ENCODE assay signal across 19 cellular contexts in genomic region chr10:131831561-131831960, GRCh38.
A peak's percentile ranks its signal among the peaks of the same experiment; 100 is the strongest.
DNase-seq lines count a peak whose midpoint lies in the region; ATAC-seq, FAIRE-seq and TF ChIP-seq lines count a peak whose summit lies in the region.
"Had no signal": no experiment of that assay in that cellular context is flagged by ENCODE, and none has a peak within 500 bp of the region (broad histone marks: within the 10 kb centered on the region; RNA-seq: fewer than 3 reads in every experiment).

No MANE protein-coding gene starts in this region.

- H2AFZ ChIP-seq in H1 (ENCODE audit: low read length) (no peak overlapping the region), osteoblast (ENCODE audit: low read length) (no peak overlapping the region)

- H3K23me2 ChIP-seq in H1 (ENCODE audit: low read depth, low read length), result no peaks in the 10 kb centered on the region

- H2BK20ac ChIP-seq in H1 (ENCODE audit: low read length), result no peak overlapping the region

- no peak overlapping the region for H4K5ac ChIP-seq in H1 (ENCODE audit: insufficient read length, low read depth, low read length)

- FAIRE-seq in H1 (lab: Jason Lieb, UNC), result no peak
- FAIRE-seq: A549, HTR-8/SVneo had no signal

- H3K4me3 ChIP-seq in right atrium auricular region (no peak overlapping the region), H1 (ENCODE audit: extremely low read depth in 1 of 4, insufficient read depth in 2 of 4, low read depth in 3 of 4, low read length in 4 of 4) (no peak overlapping the region), osteoblast (ENCODE audit: insufficient read depth, low read length) (no peak overlapping the region), upper lobe of right lung (no peak overlapping the region)
- H3K4me3 ChIP-seq: A549, HAP-1 had no signal

- H3K23ac ChIP-seq in H1 (ENCODE audit: insufficient read length), result no peak overlapping the region

- H2BK12ac ChIP-seq in H1 (ENCODE audit: low read depth, low read length), result no peak overlapping the region

- H3K9ac ChIP-seq in H1 (replicated peaks in 1 of 4; ENCODE audit: extremely low read depth in 1 of 4, low read depth in 3 of 4, low read length in 3 of 4), result no peak overlapping the region
- H3K9ac ChIP-seq: SK-N-SH had no signal

- no peak overlapping the region for H3K4ac ChIP-seq in H1 (replicated peaks; ENCODE audit: insufficient read length, low read depth, low read length)

- H3K4me1 ChIP-seq in right atrium auricular region (no peaks in the 10 kb centered on the region), H1 (replicated peaks in 1 of 4; ENCODE audit: control insufficient read depth in 3 of 4, insufficient read depth in 4 of 4, low read length in 3 of 4) (no peaks in the 10 kb centered on the region; a peak in 1 of 7 replicates), osteoblast (ENCODE audit: insufficient read depth, low read length) (no peaks in the 10 kb centered on the region), upper lobe of right lung (no peaks in the 10 kb centered on the region)
- H3K4me1 ChIP-seq: A549, HAP-1 had no signal

- no peak overlapping the region for H2AK5ac ChIP-seq in H1 (ENCODE audit: low read depth, low read length)

- peaks cover 0 to 19% of the 10 kb centered on the region in 2 donors for H3K9me3 ChIP-seq in right atrium auricular region
- no peaks in the 10 kb centered on the region for H3K9me3 ChIP-seq in H1 (ENCODE audit: insufficient read depth in 2 of 2, low read depth in 1 of 2, low read length in 1 of 2)
- no peaks in the 10 kb centered on the region for H3K9me3 ChIP-seq in osteoblast (ENCODE audit: low read depth, low read length)
- H3K9me3 ChIP-seq in upper lobe of right lung, result no peaks in the 10 kb centered on the region
- H3K9me3 ChIP-seq: HAP-1, SK-N-SH had no signal

- H3K56ac ChIP-seq in H1 (replicated peaks; ENCODE audit: insufficient read length, low read depth, low read length), result no peak overlapping the region

- H4K91ac ChIP-seq in H1 (replicated peaks; ENCODE audit: insufficient read length, low read length), result no peak overlapping the region

- H3K27ac ChIP-seq in right atrium auricular region (no peak overlapping the region), H1 (ENCODE audit: low read depth, low read length) (no peak overlapping the region), osteoblast (ENCODE audit: low read depth, low read length) (no peak overlapping the region), upper lobe of right lung (no peak overlapping the region)
- H3K27ac ChIP-seq: A549, C4-2B, HL-60 had no signal

- TF ChIP-seq CTCF in right atrium auricular region (IDR thresholded peaks at IDR 0.05) (no peak), H1 (IDR thresholded peaks at IDR 0.05; ENCODE audit: control extremely low read depth in 1 of 3, insufficient read depth in 1 of 3, low read depth in 1 of 3, low read length in 3 of 3) (no peak), osteoblast (IDR thresholded peaks at IDR 0.05; ENCODE audit: extremely low read depth, low read depth, low read length) (no peak), upper lobe of right lung (IDR thresholded peaks at IDR 0.05) (no peak)

- TF ChIP-seq POLR2A in H1 (IDR thresholded peaks at IDR 0.05; ENCODE audit: control extremely low read depth in 1 of 2, low read depth in 2 of 2, low read length in 2 of 2), result no peak

- H3K36me3 ChIP-seq in right atrium auricular region, result no peaks in the 10 kb centered on the region
- H3K36me3 ChIP-seq in H1 (ENCODE audit: control insufficient read depth in 2 of 4, insufficient read depth in 4 of 4, low read length in 3 of 4), result no peaks in the 10 kb centered on the region
- H3K36me3 ChIP-seq in osteoblast (ENCODE audit: insufficient read depth, low read length), result no peaks in the 10 kb centered on the region
- H3K36me3 ChIP-seq in upper lobe of right lung, result no peaks in the 10 kb centered on the region
- H3K36me3 ChIP-seq: HAP-1 had no signal

- no peaks in the 10 kb centered on the region for H3K79me1 ChIP-seq in H1 (ENCODE audit: low read depth, low read length)

- no peak overlapping the region for H3K18ac ChIP-seq in H1 (ENCODE audit: extremely low read depth, low read length)

- H3K79me2 ChIP-seq in H1 (ENCODE audit: control insufficient read depth in 1 of 2, insufficient read depth in 2 of 2, low read length in 2 of 2), result no peaks in the 10 kb centered on the region
- H3K79me2 ChIP-seq in osteoblast (ENCODE audit: insufficient read depth, low read length), result no peaks in the 10 kb centered on the region

- intact Hi-C loops in Right ventricle myocardium superior (cut with DNase I) (no loop called here), upper lobe of right lung (cut with DNase I) (no loop called here)

- H3K4me2 ChIP-seq in H1 (ENCODE audit: insufficient read depth in 1 of 2, low read depth in 2 of 2, low read length in 2 of 2) (no peak overlapping the region), osteoblast (ENCODE audit: insufficient read depth, low read length) (no peak overlapping the region)
- H3K4me2 ChIP-seq: A549, SK-N-SH had no signal

- no peak for TF ChIP-seq RAD21 in H1 (IDR thresholded peaks at IDR 0.05 in 1 of 2, conservative IDR thresholded peaks at IDR 0.05 in 1 of 2; ENCODE audit: low read depth in 2 of 2, low read length in 2 of 2)

- H3K27me3 ChIP-seq in right atrium auricular region (no peaks in the 10 kb centered on the region), H1 (replicated peaks in 1 of 4; ENCODE audit: control insufficient read depth in 3 of 4, extremely low read depth in 1 of 4, insufficient read depth in 3 of 4, low read length in 3 of 4) (no peaks in the 10 kb centered on the region; a peak in 1 of 7 replicates), osteoblast (ENCODE audit: insufficient read depth, low read length) (no peaks in the 10 kb centered on the region), upper lobe of right lung (no peaks in the 10 kb centered on the region)

- 78% methylated on average over 13 of the region's 14 CpGs; no CpG with 5 or more reads in 1 of the 2 experiments for WGBS in H1 (ENCODE audit: extremely low coverage in 1 of 2, insufficient coverage in 1 of 2, insufficient read length in 1 of 2, insufficient replicate concordance in 2 of 2, low coverage in 1 of 2, low lambda C conversion rate in 2 of 2, missing lambda C conversion rate in 1 of 2), 2 experiments

- no peak overlapping the region for H3K14ac ChIP-seq in H1 (ENCODE audit: insufficient read length)

- H4K20me1 ChIP-seq in H1 (replicated peaks in 1 of 2; ENCODE audit: control insufficient read depth in 1 of 2, insufficient read depth in 2 of 2, low read length in 2 of 2), result no peaks in the 10 kb centered on the region
- no peaks in the 10 kb centered on the region for H4K20me1 ChIP-seq in osteoblast (ENCODE audit: insufficient read depth, low read length)

- no peak overlapping the region for H2BK5ac ChIP-seq in H1 (ENCODE audit: low read depth, low read length)

- TF ChIP-seq EP300 in H1 (IDR thresholded peaks at IDR 0.05; ENCODE audit: borderline replicate concordance in 1 of 2, low read depth in 2 of 2, low read length in 2 of 2), result no peak

- no peak overlapping the region for H2BK15ac ChIP-seq in H1 (ENCODE audit: low read length)

- CTCF ChIA-PET in H1 (lab: Charles Lee; ENCODE audit: partially characterized antibody), result interaction anchor here (0.7 to 1.3 kb wide), 6 partner anchors 8 to 336 kb away, joined by 3 to 4 read pairs (median 3); no protein-coding TSS in a partner anchor

- POLR2A ChIA-PET in H1 (lab: Charles Lee; ENCODE audit: partially characterized antibody), result interaction anchor here (1.3 kb wide), 1 partner anchor 129 kb away, joined by 3 read pairs; no protein-coding TSS in a partner anchor

- peak; percentile 17 for DNase-seq in Right ventricle myocardium superior
- no peak for DNase-seq in right atrium auricular region (ENCODE audit: low spot score)
- no peak for DNase-seq in H1 (ENCODE audit: low read depth in 1 of 2, low spot score in 2 of 2)
- DNase-seq in osteoblast (ENCODE audit: insufficient read length, low spot score, missing footprints), result peak; percentile 8
- peak; percentile 51 for DNase-seq in upper lobe of right lung
- no peak for DNase-seq in Kasumi-1 (lab: John Stamatoyannopoulos, UW)
- DNase-seq: DMS 273 treated with DMSO at 0.1 percent for 48 hours, NCI-H1105 treated with DMSO at 0.1 percent for 48 hours, NCI-H187, NCI-H69, SHP77 had no signal

- ATAC-seq in Right ventricle myocardium superior (ENCODE audit: poor library complexity), result no peak
- no peak for ATAC-seq in upper lobe of right lung
- no peak for ATAC-seq in GM21360 (IDR thresholded peaks at IDR 0.05; ENCODE audit: unreplicated experiment)
- ATAC-seq in GM19324 (IDR thresholded peaks at IDR 0.05; ENCODE audit: low FRiP score, unreplicated experiment), result no peak
- ATAC-seq: A549 had no signal

- 0 out of 2 replicates have a peak overlapping the region, but pooled peaks have one; percentile 16 for H4K8ac ChIP-seq in H1 (ENCODE audit: extremely low read depth, insufficient read depth, low read length)

- H2BK120ac ChIP-seq in H1 (replicated peaks; ENCODE audit: low read depth, low read length), result no peak overlapping the region

TF ChIP-seq in H1, 55 proteins besides CTCF, POLR2A, EP300 and RAD21 (continues in another document):
- TF ChIP-seq SUZ12 (IDR thresholded peaks at IDR 0.05; ENCODE audit: low read length) (no peak), TCF12 (IDR thresholded peaks at IDR 0.05; ENCODE audit: low read depth, low read length) (no peak), KDM1A (IDR thresholded peaks at IDR 0.05; ENCODE audit: borderline replicate concordance, low read length) (no peak), SP1 (IDR thresholded peaks at IDR 0.05; ENCODE audit: low read depth, low read length) (no peak), TBP (IDR thresholded peaks at IDR 0.05; ENCODE audit: low read depth, low read length) (no peak), CBX5 (IDR thresholded peaks at IDR 0.05; ENCODE audit: low read depth, low read length) (no peak), SP2 (IDR thresholded peaks at IDR 0.05; ENCODE audit: low read length) (no peak), NANOG (IDR thresholded peaks at IDR 0.05; ENCODE audit: insufficient read depth, low read depth, low read length, poor library complexity, severe bottlenecking) (no peak), SRF (IDR thresholded peaks at IDR 0.05; ENCODE audit: low read depth, low read length) (no peak), SAP30 (IDR thresholded peaks at IDR 0.05; ENCODE audit: insufficient read depth, insufficient replicate concordance, low read length) (no peak), CTBP2 (IDR thresholded peaks at IDR 0.05; ENCODE audit: borderline replicate concordance, insufficient read depth, insufficient read length, low read length) (no peak), RXRA (IDR thresholded peaks at IDR 0.05; ENCODE audit: insufficient read depth, low read depth, low read length) (no peak)
- TF ChIP-seq, protein P1, sequence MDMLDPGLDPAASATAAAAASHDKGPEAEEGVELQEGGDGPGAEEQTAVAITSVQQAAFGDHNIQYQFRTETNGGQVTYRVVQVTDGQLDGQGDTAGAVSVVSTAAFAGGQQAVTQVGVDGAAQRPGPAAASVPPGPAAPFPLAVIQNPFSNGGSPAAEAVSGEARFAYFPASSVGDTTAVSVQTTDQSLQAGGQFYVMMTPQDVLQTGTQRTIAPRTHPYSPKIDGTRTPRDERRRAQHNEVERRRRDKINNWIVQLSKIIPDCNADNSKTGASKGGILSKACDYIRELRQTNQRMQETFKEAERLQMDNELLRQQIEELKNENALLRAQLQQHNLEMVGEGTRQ (IDR thresholded peaks at IDR 0.05; ENCODE audit: low read length), result no peak

Comparison
In these comparisons a context has a peak if more than half of its experiments do, and no peak if none do; other contexts are left out.
1. DNase-seq: peak in Right ventricle myocardium superior (single experiment), osteoblast (single experiment) and upper lobe of right lung (single experiment); none in right atrium auricular region (single experiment), H1 (0 of 2) and Kasumi-1 (0 of 2).